1 cellular context compared by ENCODE assay signal in the genomic region with DNA sequence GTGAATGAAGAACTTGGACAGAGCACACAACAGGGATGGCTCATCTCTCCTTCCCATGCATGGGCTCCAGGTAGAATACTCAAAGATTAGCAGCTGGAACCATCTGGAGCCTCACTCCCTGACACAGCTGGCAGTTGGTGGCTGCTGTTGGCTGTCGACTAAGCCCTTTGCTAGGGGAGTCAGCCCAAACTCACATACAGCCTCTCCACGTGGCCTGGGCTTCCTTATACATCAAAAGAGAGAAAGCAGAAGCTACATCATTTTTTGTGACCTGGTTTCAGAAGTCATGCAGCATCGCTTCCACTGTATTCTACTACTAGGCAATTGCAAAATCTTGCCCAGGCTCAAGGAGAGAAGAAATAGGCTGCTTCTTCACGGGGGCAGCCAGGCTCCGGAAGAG.
TF ChIP-seq lines count a peak whose summit lies in the region.

No MANE protein-coding gene starts in this region.

TF ChIP-seq in GM12878, 131 proteins besides CTCF, POLR2A, EP300 and RAD21 (continued from another document):
- TF ChIP-seq, protein P1, sequence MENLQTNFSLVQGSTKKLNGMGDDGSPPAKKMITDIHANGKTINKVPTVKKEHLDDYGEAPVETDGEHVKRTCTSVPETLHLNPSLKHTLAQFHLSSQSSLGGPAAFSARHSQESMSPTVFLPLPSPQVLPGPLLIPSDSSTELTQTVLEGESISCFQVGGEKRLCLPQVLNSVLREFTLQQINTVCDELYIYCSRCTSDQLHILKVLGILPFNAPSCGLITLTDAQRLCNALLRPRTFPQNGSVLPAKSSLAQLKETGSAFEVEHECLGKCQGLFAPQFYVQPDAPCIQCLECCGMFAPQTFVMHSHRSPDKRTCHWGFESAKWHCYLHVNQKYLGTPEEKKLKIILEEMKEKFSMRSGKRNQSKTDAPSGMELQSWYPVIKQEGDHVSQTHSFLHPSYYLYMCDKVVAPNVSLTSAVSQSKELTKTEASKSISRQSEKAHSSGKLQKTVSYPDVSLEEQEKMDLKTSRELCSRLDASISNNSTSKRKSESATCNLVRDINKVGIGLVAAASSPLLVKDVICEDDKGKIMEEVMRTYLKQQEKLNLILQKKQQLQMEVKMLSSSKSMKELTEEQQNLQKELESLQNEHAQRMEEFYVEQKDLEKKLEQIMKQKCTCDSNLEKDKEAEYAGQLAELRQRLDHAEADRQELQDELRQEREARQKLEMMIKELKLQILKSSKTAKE (IDR thresholded peaks at IDR 0.05; ENCODE audit: low read depth, poor library complexity, severe bottlenecking), result no peak
- no peak for TF ChIP-seq MYB (IDR thresholded peaks at IDR 0.05; ENCODE audit: borderline replicate concordance, low read depth, low read length)
- TF ChIP-seq CBX5 (IDR thresholded peaks at IDR 0.05; ENCODE audit: low read depth), result no peak
- TF ChIP-seq YBX1 (IDR thresholded peaks at IDR 0.05), result no peak
- no peak for TF ChIP-seq MYC (IDR thresholded peaks at IDR 0.05; ENCODE audit: insufficient read depth, insufficient read length, insufficient replicate concordance, low read length, severe bottlenecking)
- no peak for TF ChIP-seq SIN3A (IDR thresholded peaks at IDR 0.05; ENCODE audit: low read depth, low read length)
- no peak for TF ChIP-seq ASH2L (IDR thresholded peaks at IDR 0.05; ENCODE audit: borderline replicate concordance, low read depth)
- TF ChIP-seq JUNB (IDR thresholded peaks at IDR 0.05), result no peak
- no peak for TF ChIP-seq ZNF274 (IDR thresholded peaks at IDR 0.05; ENCODE audit: insufficient read depth, insufficient read length)
